13 cellular contexts compared by ENCODE assay signal in the genomic region with DNA sequence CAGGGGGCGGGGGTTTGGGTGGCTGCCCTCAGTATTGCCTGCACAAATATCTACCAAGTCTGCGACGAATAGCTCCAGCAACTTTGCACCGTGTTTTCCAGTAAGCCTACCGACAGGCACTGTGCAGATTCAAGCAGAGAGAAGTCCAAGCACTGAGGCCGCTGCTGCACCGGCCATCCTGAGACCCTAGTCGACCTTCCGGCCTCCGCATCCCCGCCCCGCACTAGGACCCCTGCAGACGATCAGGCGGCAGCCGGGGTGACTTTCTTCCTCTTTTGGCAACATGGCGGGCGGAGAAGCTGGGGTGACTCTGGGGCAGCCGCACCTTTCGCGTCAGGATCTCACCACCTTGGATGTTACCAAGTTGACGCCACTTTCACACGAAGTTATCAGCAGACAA. TPM values are rescaled to one million over a fixed set of nuclear protein-coding genes. Genes with fewer than 3 reads are reported as not detected.
DNase-seq lines count a peak whose midpoint lies in the region; ATAC-seq and TF ChIP-seq lines count a peak whose summit lies in the region.
"Had no signal": no experiment of that assay in that cellular context is flagged by ENCODE, and none has a peak within 500 bp of the region (broad histone marks: within the 10 kb centered on the region; RNA-seq: fewer than 3 reads in every experiment).

Gene EIF2S3B, plus strand, starts transcription at position 271 of the 400 bp plus-strand sequence. Its CDS starts 13 bp downstream, at position 284.

- DNase-seq in H7 (no peak), SJCRH30 (no peak), lung (ENCODE audit: low spot score) (no peak), spleen (peak; percentile 72), hippocampal formation (lab: John Stamatoyannopoulos, UW) (no peak), DMS 273 treated with DMSO at 0.1 percent for 48 hours (lab: John Stamatoyannopoulos, UW) (no peak)
- DNase-seq: Caco-2; CD8-positive, alpha-beta memory T cell; DMS53; GF-D8; GM23248 had no signal

- no peak within 1 kb of the TSS for H3K4me3 ChIP-seq in H7 (ENCODE audit: insufficient read depth, low read depth, low read length)
- H3K4me3 ChIP-seq in SJCRH30: no peak within 1 kb of the TSS
- H3K4me3 ChIP-seq in lung: peak within 1 kb of the TSS; percentile 13
- H3K4me3 ChIP-seq in spleen: no peak within 1 kb of the TSS
- H3K4me3 ChIP-seq: GM23248 had no signal

- WGBS in lung, 2 donors: 95 to 96% methylated on average over 20 to 22 of the region's 22 CpGs
- WGBS in spleen, 5 donors: 94 to 97% (median 96%) methylated on average over 21 to 22 of the region's 22 CpGs

- no peaks in the 10 kb centered on the region for H3K9me3 ChIP-seq in SJCRH30 (replicated peaks)
- H3K9me3 ChIP-seq in lung (ENCODE audit: control insufficient read depth in 2 of 2, insufficient read depth in 1 of 2, low read length in 1 of 2): peaks cover 0 to 3% of the 10 kb centered on the region in 2 donors
- H3K9me3 ChIP-seq in spleen: no peaks in the 10 kb centered on the region

- ATAC-seq in lung (ENCODE audit: insufficient read depth, low FRiP score) (no peak), HG03139 (IDR thresholded peaks at IDR 0.05; ENCODE audit: unreplicated experiment) (no peak), GM21390 (IDR thresholded peaks at IDR 0.05; ENCODE audit: unreplicated experiment) (no peak)

- no peak for TF ChIP-seq POLR2A in spleen (IDR thresholded peaks at IDR 0.05)

- H3K36me3 ChIP-seq in H7 (replicated peaks; ENCODE audit: control insufficient read depth, insufficient read depth, low read length): no peaks in the 10 kb centered on the region
- H3K36me3 ChIP-seq in SJCRH30: no peaks in the 10 kb centered on the region
- H3K36me3 ChIP-seq in lung (ENCODE audit: control insufficient read depth in 2 of 2, insufficient read depth in 2 of 2, low read length in 2 of 2): no peaks in the 10 kb centered on the region
- no peaks in the 10 kb centered on the region for H3K36me3 ChIP-seq in spleen

- TF ChIP-seq CTCF in lung (IDR thresholded peaks at IDR 0.05; ENCODE audit: control extremely low read depth, extremely low read depth): no peak
- no peak for TF ChIP-seq CTCF in spleen (IDR thresholded peaks at IDR 0.05 in 8 of 11, conservative IDR thresholded peaks at IDR 0.05 in 3 of 11)

- no peak within 1 kb of the TSS for H3K27ac ChIP-seq in SJCRH30
- H3K27ac ChIP-seq in lung (ENCODE audit: low read depth in 1 of 2, low read length in 1 of 2): no peak within 1 kb of the TSS
- no peak within 1 kb of the TSS for H3K27ac ChIP-seq in spleen
- H3K27ac ChIP-seq: GM23248 had no signal

- H3K4me1 ChIP-seq in SJCRH30: no peaks in the 10 kb centered on the region
- H3K4me1 ChIP-seq in lung (ENCODE audit: control insufficient read depth in 2 of 2, insufficient read depth in 2 of 2, low read length in 2 of 2): no peaks in the 10 kb centered on the region
- no peaks in the 10 kb centered on the region for H3K4me1 ChIP-seq in spleen
- H3K4me1 ChIP-seq: Caco-2 had no signal

- H3K27me3 ChIP-seq in H7 (ENCODE audit: control insufficient read depth, insufficient read depth, low read length) (no peaks in the 10 kb centered on the region), SJCRH30 (no peaks in the 10 kb centered on the region), lung (ENCODE audit: control insufficient read depth, insufficient read depth) (no peaks in the 10 kb centered on the region), spleen (replicated peaks in 1 of 7) (no peaks in the 10 kb centered on the region)

- intact Hi-C loops in spleen (cut with DNase I; ENCODE audit: low total_unique reads): no loop called here

RNA-seq across cellular contexts. Expression of gene EIF2S3B, which starts in this region (rescaled TPM):
- total RNA-seq in H7 (2014; rRNA removed; shearing (Covaris generic)): 13.3 and 15.4 TPM in 2 replicates
- 12.9 and 13.7 TPM in 2 replicates for total RNA-seq in SJCRH30 (2014; rRNA removed; shearing (Covaris generic))
- 1 to 10 TPM; 1.8 to 2.4 TPM for total RNA-seq in lung
- under 1 TPM; 0.06 to 0.38 TPM for polyA plus RNA-seq in lung
- 1 to 10 TPM in 3 of 7 donors, under 1 TPM in 4; 0.79 to 1.8 (median 0.95) TPM for total RNA-seq in spleen
- under 1 TPM; 0.33 to 0.96 (median 0.39) TPM for polyA plus RNA-seq in spleen
